ENCODE assay signal across 1 cellular context in the genomic region with DNA sequence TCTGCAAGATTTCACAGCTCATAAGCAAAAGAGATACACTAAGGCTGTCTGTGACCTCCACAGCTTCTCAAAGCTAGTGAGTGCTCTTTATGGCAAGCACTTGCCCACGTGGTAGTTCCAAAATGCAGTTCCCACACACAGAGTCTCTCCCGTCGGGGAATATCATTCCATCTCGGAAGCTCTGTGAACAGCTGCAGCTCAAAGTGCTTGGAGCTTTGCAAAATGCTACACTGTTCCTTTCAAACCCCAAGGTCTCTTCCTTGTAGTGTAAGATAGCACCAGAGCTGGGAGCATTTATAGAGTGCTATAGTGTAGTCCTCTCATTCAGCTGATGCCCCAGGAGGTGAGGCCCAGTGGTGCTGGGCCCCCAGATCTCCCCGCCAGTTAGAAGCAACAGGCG.
TF ChIP-seq lines count a peak whose summit lies in the region.

No MANE protein-coding gene starts in this region.

TF ChIP-seq in WTC11, 78 proteins besides CTCF, POLR2A, EP300 and RAD21 (continued from another document):
- TF ChIP-seq, protein P1, sequence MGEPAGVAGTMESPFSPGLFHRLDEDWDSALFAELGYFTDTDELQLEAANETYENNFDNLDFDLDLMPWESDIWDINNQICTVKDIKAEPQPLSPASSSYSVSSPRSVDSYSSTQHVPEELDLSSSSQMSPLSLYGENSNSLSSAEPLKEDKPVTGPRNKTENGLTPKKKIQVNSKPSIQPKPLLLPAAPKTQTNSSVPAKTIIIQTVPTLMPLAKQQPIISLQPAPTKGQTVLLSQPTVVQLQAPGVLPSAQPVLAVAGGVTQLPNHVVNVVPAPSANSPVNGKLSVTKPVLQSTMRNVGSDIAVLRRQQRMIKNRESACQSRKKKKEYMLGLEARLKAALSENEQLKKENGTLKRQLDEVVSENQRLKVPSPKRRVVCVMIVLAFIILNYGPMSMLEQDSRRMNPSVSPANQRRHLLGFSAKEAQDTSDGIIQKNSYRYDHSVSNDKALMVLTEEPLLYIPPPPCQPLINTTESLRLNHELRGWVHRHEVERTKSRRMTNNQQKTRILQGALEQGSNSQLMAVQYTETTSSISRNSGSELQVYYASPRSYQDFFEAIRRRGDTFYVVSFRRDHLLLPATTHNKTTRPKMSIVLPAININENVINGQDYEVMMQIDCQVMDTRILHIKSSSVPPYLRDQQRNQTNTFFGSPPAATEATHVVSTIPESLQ (CRISPR knock-in tag; IDR thresholded peaks at IDR 0.05) = no peak
- TF ChIP-seq, protein P2, sequence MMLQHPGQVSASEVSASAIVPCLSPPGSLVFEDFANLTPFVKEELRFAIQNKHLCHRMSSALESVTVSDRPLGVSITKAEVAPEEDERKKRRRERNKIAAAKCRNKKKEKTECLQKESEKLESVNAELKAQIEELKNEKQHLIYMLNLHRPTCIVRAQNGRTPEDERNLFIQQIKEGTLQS (CRISPR knock-in tag; conservative IDR thresholded peaks at IDR 0.05) = no peak
- no peak for TF ChIP-seq NR3C1 (CRISPR knock-in tag; conservative IDR thresholded peaks at IDR 0.05; ENCODE audit: low read depth)
- TF ChIP-seq, protein P3, sequence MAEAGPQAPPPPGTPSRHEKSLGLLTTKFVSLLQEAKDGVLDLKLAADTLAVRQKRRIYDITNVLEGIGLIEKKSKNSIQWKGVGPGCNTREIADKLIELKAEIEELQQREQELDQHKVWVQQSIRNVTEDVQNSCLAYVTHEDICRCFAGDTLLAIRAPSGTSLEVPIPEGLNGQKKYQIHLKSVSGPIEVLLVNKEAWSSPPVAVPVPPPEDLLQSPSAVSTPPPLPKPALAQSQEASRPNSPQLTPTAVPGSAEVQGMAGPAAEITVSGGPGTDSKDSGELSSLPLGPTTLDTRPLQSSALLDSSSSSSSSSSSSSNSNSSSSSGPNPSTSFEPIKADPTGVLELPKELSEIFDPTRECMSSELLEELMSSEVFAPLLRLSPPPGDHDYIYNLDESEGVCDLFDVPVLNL (CRISPR knock-in tag; IDR thresholded peaks at IDR 0.05; ENCODE audit: borderline replicate concordance, low read depth) = no peak
- no peak for TF ChIP-seq ESRRA (CRISPR knock-in tag; IDR thresholded peaks at IDR 0.05; ENCODE audit: borderline replicate concordance)
- TF ChIP-seq ZNF263 (CRISPR knock-in tag; IDR thresholded peaks at IDR 0.05; ENCODE audit: low read depth) = no peak
TF ChIP-seq in WTC11: peak in this region for 0.
